23 cellular contexts compared by ENCODE assay signal in the genomic region with DNA sequence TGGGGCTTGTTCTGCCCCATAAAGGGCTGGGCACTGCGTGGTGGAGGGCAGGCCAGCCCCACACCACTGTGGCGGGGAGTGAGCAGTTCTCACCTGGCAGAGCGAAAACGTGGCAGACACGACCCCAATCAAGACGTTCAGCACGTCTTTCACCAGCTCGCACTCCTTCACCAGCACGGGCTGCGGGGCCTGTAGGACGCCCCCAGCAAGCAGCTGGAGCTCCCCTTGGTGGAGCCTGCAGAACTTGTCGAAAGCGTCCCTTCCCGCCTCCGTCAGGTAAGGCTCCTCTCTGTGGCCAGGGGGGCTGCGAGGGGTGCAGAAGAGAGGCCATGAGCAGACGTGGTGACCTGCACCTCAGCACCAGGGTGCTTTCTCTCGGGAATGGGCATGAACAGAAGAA. TPM values are rescaled to one million over a fixed set of nuclear protein-coding genes. Genes with fewer than 3 reads are reported as not detected.
DNase-seq lines count a peak whose midpoint lies in the region; ATAC-seq, FAIRE-seq and TF ChIP-seq lines count a peak whose summit lies in the region.
"Had no signal": no experiment of that assay in that cellular context is flagged by ENCODE, and none has a peak within 500 bp of the region (broad histone marks: within the 10 kb centered on the region; RNA-seq: fewer than 3 reads in every experiment).

No MANE protein-coding gene starts in this region.

- BruUV-seq in IMR-90 (replicated peaks; lab: Mats Ljungman, UMichigan): no TSS peak

- peaks cover 49% of the 10 kb centered on the region for H3K36me3 ChIP-seq in left ventricle myocardium inferior
- H3K36me3 ChIP-seq in heart right ventricle: peaks cover 0 to 81% (median 5%) of the 10 kb centered on the region in 9 donors
- peaks cover 38% of the 10 kb centered on the region for H3K36me3 ChIP-seq in IMR-90 (ENCODE audit: control insufficient read depth, insufficient read depth, low read length)
- H3K36me3 ChIP-seq in kidney (ENCODE audit: control insufficient read depth in 1 of 2, insufficient read depth in 2 of 2, low read length in 2 of 2): peaks cover 5 to 8% of the 10 kb centered on the region in 2 donors
- peaks cover 62% of the 10 kb centered on the region for H3K36me3 ChIP-seq in lower lobe of right lung

- POLR2A ChIA-PET in IMR-90 (lab: Charles Lee; ENCODE audit: unreplicated experiment): no interaction called here

- H3K27ac Mint-ChIP-seq in type B pancreatic cell: no peak overlapping the region
- H3K27ac Mint-ChIP-seq: CD8-positive, alpha-beta T cell; HFFc6 had no signal

- 89 to 91% methylated on average over 18 of the region's 18 CpGs for whole genome bisulfite sequencing in heart right ventricle, 2 donors
- WGBS in IMR-90 (ENCODE audit: extremely low coverage in 2 of 2, insufficient read length in 1 of 2), 2 experiments: 96% methylated on average over 11 of the region's 18 CpGs; no CpG with 5 or more reads in 1 of the 2 experiments

- no peak overlapping the region for H2BK5ac ChIP-seq in IMR-90 (ENCODE audit: low read depth, low read length, poor library complexity, severe bottlenecking)

- TF ChIP-seq RAD21 in IMR-90 (IDR thresholded peaks at IDR 0.05; ENCODE audit: low read length): no peak

- H3K23ac ChIP-seq in IMR-90 (ENCODE audit: low read depth, low read length): no peak overlapping the region

- H2AK9ac ChIP-seq in IMR-90 (replicated peaks; ENCODE audit: low read depth, low read length, poor library complexity): peak overlapping the region; percentile 65

- H4K20me1 ChIP-seq in IMR-90 (ENCODE audit: insufficient read depth, low read length): peaks cover 34% of the 10 kb centered on the region

- H3K9me3 Mint-ChIP-seq in type B pancreatic cell: no peaks in the 10 kb centered on the region
- H3K9me3 Mint-ChIP-seq: CD4-positive, CD25-positive, alpha-beta regulatory T cell; CD8-positive, alpha-beta T cell; HFFc6 had no signal

- no peaks in the 10 kb centered on the region for H3K4me1 Mint-ChIP-seq in type B pancreatic cell (ENCODE audit: unreplicated experiment)

- H3K9ac ChIP-seq in IMR-90 (ENCODE audit: low read depth, low read length) (no peak overlapping the region), kidney (ENCODE audit: low read length in 2 of 2) (no peak overlapping the region)

- no peak for TF ChIP-seq POLR2A in IMR-90 (IDR thresholded peaks at IDR 0.05; ENCODE audit: low read depth, low read length)

- no peak overlapping the region for H4K91ac ChIP-seq in IMR-90 (ENCODE audit: insufficient read depth, low read depth, low read length)

- no peak overlapping the region for H4K5ac ChIP-seq in IMR-90 (ENCODE audit: low read depth, low read length)

- H2BK20ac ChIP-seq in IMR-90 (ENCODE audit: low read depth, low read length): no peak overlapping the region

- no peak overlapping the region for H4K8ac ChIP-seq in IMR-90 (ENCODE audit: low read depth in 2 of 2, low read length in 2 of 2)

- H3K4me1 ChIP-seq in left ventricle myocardium inferior (no peaks in the 10 kb centered on the region), heart right ventricle (no peaks in the 10 kb centered on the region), IMR-90 (ENCODE audit: control insufficient read depth, insufficient read depth, low read length) (no peaks in the 10 kb centered on the region), kidney (ENCODE audit: control insufficient read depth in 1 of 2, insufficient read depth in 1 of 2, low read depth in 1 of 2, low read length in 2 of 2) (no peaks in the 10 kb centered on the region), lower lobe of right lung (no peaks in the 10 kb centered on the region)
- H3K4me1 ChIP-seq: A549, Caco-2, HAP-1 had no signal

- H3K56ac ChIP-seq in IMR-90 (ENCODE audit: extremely low read depth, insufficient read depth, low read length): no peak overlapping the region

- no peaks in the 10 kb centered on the region for H3K27me3 ChIP-seq in left ventricle myocardium inferior (ENCODE audit: low read depth)
- H3K27me3 ChIP-seq in heart right ventricle: no peaks in the 10 kb centered on the region
- H3K27me3 ChIP-seq in IMR-90 (ENCODE audit: control insufficient read depth, insufficient read depth, low read length): no peaks in the 10 kb centered on the region
- no peaks in the 10 kb centered on the region for H3K27me3 ChIP-seq in lower lobe of right lung (ENCODE audit: low read depth)

- H3K9me3 ChIP-seq in left ventricle myocardium inferior (replicated peaks) (no peaks in the 10 kb centered on the region), heart right ventricle (no peaks in the 10 kb centered on the region), IMR-90 (ENCODE audit: control insufficient read depth, insufficient read depth, low read length) (no peaks in the 10 kb centered on the region), kidney (ENCODE audit: control insufficient read depth in 1 of 2, low read length in 2 of 2) (no peaks in the 10 kb centered on the region), lower lobe of right lung (no peaks in the 10 kb centered on the region)
- H3K9me3 ChIP-seq: A549, Caco-2, HAP-1 had no signal

- ATAC-seq in heart right ventricle: no peak
- no peak for ATAC-seq in IMR-90 (ENCODE audit: low read depth)
- ATAC-seq in lower lobe of right lung: no peak
- ATAC-seq: A549; CD8-positive, alpha-beta T cell had no signal

- DNase-seq in left ventricle myocardium inferior (peak; percentile 11), heart right ventricle (no peak), IMR-90 (no peak), kidney (peak; percentile 71), type B pancreatic cell (ENCODE audit: extremely low spot score, unreplicated experiment) (peak; percentile 63), lower lobe of right lung (no peak), mucosa of gallbladder (ENCODE audit: low spot score) (no peak), AG20443 (ENCODE audit: low spot score) (no peak)
- DNase-seq: 8988T; ACHN; Caco-2; CD4-positive, CD25-positive, alpha-beta regulatory T cell; DMS153; DND-41; GOT3; HFFc6 had no signal

- intact Hi-C loops in left ventricle myocardium inferior (cut with micrococcal nuclease): no loop called here
- intact Hi-C loops in heart right ventricle (cut with DNase I): no loop called here
- intact Hi-C loops in IMR-90 (cut with micrococcal nuclease): no loop called here
- intact Hi-C loops in kidney (cut with DNase I): no loop called here
- intact Hi-C loops in lower lobe of right lung (cut with DNase I): no loop called here

- H3K79me1 ChIP-seq in IMR-90 (ENCODE audit: low read depth in 1 of 2, low read length in 2 of 2): peaks cover 9 to 52% of the 10 kb centered on the region in 2 experiments

- H2AFZ ChIP-seq in IMR-90 (replicated peaks; ENCODE audit: low read length, poor library complexity): no peak overlapping the region

- in situ Hi-C loops in IMR-90 (cut with MboI; ENCODE audit: low sequenced_read_pairs): no loop called here

- no peak for TF ChIP-seq CTCF in left ventricle myocardium inferior (IDR thresholded peaks at IDR 0.05; ENCODE audit: borderline replicate concordance)
- TF ChIP-seq CTCF in heart right ventricle (IDR thresholded peaks at IDR 0.05): no peak
- TF ChIP-seq CTCF in IMR-90 (conservative IDR thresholded peaks at IDR 0.05; ENCODE audit: low read depth, low read length): no peak
- TF ChIP-seq CTCF in kidney (IDR thresholded peaks at IDR 0.05; ENCODE audit: borderline replicate concordance, extremely low read depth, insufficient read depth): no peak
- TF ChIP-seq CTCF in type B pancreatic cell (conservative IDR thresholded peaks at IDR 0.05): no peak
- no peak for TF ChIP-seq CTCF in lower lobe of right lung (IDR thresholded peaks at IDR 0.05)

- no peak for FAIRE-seq in kidney (lab: Jason Lieb, UNC)
- FAIRE-seq: A549, G401.6, GM12892, H54 had no signal

- no peak overlapping the region for H3K14ac ChIP-seq in IMR-90 (replicated peaks; ENCODE audit: low read depth, low read length)

- H3K27ac ChIP-seq in left ventricle myocardium inferior (replicated peaks): no peak overlapping the region
- H3K27ac ChIP-seq in heart right ventricle: no peak overlapping the region
- no peak overlapping the region for H3K27ac ChIP-seq in IMR-90 (ENCODE audit: insufficient read depth, low read length)
- H3K27ac ChIP-seq in kidney (ENCODE audit: low read depth in 2 of 2, low read length in 2 of 2): no peak overlapping the region
- no peak overlapping the region for H3K27ac ChIP-seq in lower lobe of right lung
- H3K27ac ChIP-seq: A549, C4-2B had no signal

- H2BK120ac ChIP-seq in IMR-90 (ENCODE audit: low read depth, low read length): no peak overlapping the region

- H3K27me3 Mint-ChIP-seq in type B pancreatic cell: no peaks in the 10 kb centered on the region
- H3K27me3 Mint-ChIP-seq: CD4-positive, CD25-positive, alpha-beta regulatory T cell had no signal

- H2BK15ac ChIP-seq in IMR-90 (ENCODE audit: low read depth, low read length): no peak overlapping the region

- H3K4me3 ChIP-seq in left ventricle myocardium inferior: no peak overlapping the region
- H3K4me3 ChIP-seq in heart right ventricle: no peak overlapping the region
- H3K4me3 ChIP-seq in IMR-90 (ENCODE audit: insufficient read depth, low read depth, low read length): no peak overlapping the region
- no peak overlapping the region for H3K4me3 ChIP-seq in kidney (ENCODE audit: low read length in 2 of 2)
- H3K4me3 ChIP-seq in lower lobe of right lung: no peak overlapping the region
- H3K4me3 ChIP-seq: A549, HAP-1 had no signal

- H3K18ac ChIP-seq in IMR-90 (ENCODE audit: low read depth, low read length): no peak overlapping the region

- CTCF ChIA-PET in IMR-90 (lab: Yijun Ruan, JAX): no interaction called here

- peaks cover 4% of the 10 kb centered on the region for H3K36me3 Mint-ChIP-seq in type B pancreatic cell

- no peak overlapping the region for H3K4me3 Mint-ChIP-seq in type B pancreatic cell
- H3K4me3 Mint-ChIP-seq: CD4-positive, CD25-positive, alpha-beta regulatory T cell; CD8-positive, alpha-beta T cell; HFFc6 had no signal

- H3K4ac ChIP-seq in IMR-90 (ENCODE audit: low read depth, low read length): no peak overlapping the region

- H2AK5ac ChIP-seq in IMR-90 (ENCODE audit: low read depth, low read length): no peak overlapping the region

- no peak overlapping the region for H3K4me2 ChIP-seq in IMR-90 (ENCODE audit: low read depth, low read length)
- H3K4me2 ChIP-seq: A549 had no signal

- H3K9me1 ChIP-seq in IMR-90 (ENCODE audit: insufficient read depth, low read length): peaks cover 14% of the 10 kb centered on the region

- dilution Hi-C loops in IMR-90 (cut with HindIII; ENCODE audit: low sequenced_read_pairs, unreplicated experiment): no loop called here

RNA-seq across cellular contexts. Expression of a gene that starts 11.6 kb away (rescaled TPM):
- total RNA-seq in left ventricle myocardium inferior (18.3 TPM), heart right ventricle (10 to 100 TPM; 15.5 to 23.3 (median 18.5) TPM), IMR-90 (2012; rRNA removed) (10.0 and 10.8 TPM in 2 replicates), kidney (52.0 TPM), type B pancreatic cell (ENCODE audit: low replicate concordance) (43.0 and 51.4 TPM in 2 replicates), lower lobe of right lung (48.5 TPM), mucosa of gallbladder (64.4 TPM)
- polyA plus RNA-seq in heart right ventricle (10 to 100 TPM; 14.2 to 40.7 TPM), IMR-90 (2012; rRNA removed) (28.6 and 30.9 TPM in 2 replicates), kidney (ENCODE audit: insufficient read depth, low read depth, low replicate concordance) (19.2 TPM)
- 7.5 and 13.6 TPM in 2 replicates for polyA plus RNA-seq in IMR-90 (2012; cell fraction: cytosol; rRNA removed)
- 185 and 466 TPM in 2 replicates for polyA plus RNA-seq in IMR-90 (2012; cell fraction: nucleus; rRNA removed; ENCODE audit: low replicate concordance)

RNA-seq across cellular contexts. Expression of a gene that starts 17.8 kb away (rescaled TPM):
- total RNA-seq in left ventricle myocardium inferior (13.6 TPM), heart right ventricle (10 to 100 TPM in 6 of 10 donors, 1 to 10 TPM in 4; 7.1 to 16.7 (median 10.3) TPM), IMR-90 (2012; rRNA removed) (3.6 and 3.9 TPM in 2 replicates), kidney (43.8 TPM), type B pancreatic cell (ENCODE audit: low replicate concordance) (29.5 and 37.1 TPM in 2 replicates), lower lobe of right lung (47.9 TPM), mucosa of gallbladder (100 TPM)
- polyA plus RNA-seq in heart right ventricle (10 to 100 TPM in 1 of 2 donors, 1 to 10 TPM in 1; 7.9 to 20.3 TPM), IMR-90 (2012; rRNA removed) (35.2 and 35.7 TPM in 2 replicates), kidney (ENCODE audit: insufficient read depth, low read depth, low replicate concordance) (20.4 TPM)
- polyA plus RNA-seq in IMR-90 (2012; cell fraction: cytosol; rRNA removed): 18.7 and 22.6 TPM in 2 replicates
- 264 and 926 TPM in 2 replicates for polyA plus RNA-seq in IMR-90 (2012; cell fraction: nucleus; rRNA removed; ENCODE audit: low replicate concordance)

RNA-seq across cellular contexts. Expression of a gene that starts 28.3 kb away (rescaled TPM):
- total RNA-seq in left ventricle myocardium inferior: 17.2 TPM
- 10 to 100 TPM; 10.6 to 21.9 (median 16.1) TPM for total RNA-seq in heart right ventricle
- polyA plus RNA-seq in heart right ventricle: 10 to 100 TPM; 14.8 to 23.0 TPM
- total RNA-seq in IMR-90 (2012; rRNA removed): 35.6 and 41.0 TPM in 2 replicates
- 56.3 and 59.9 TPM in 2 replicates for polyA plus RNA-seq in IMR-90 (2012; rRNA removed)
- polyA plus RNA-seq in IMR-90 (2012; cell fraction: cytosol; rRNA removed): 42.8 and 49.5 TPM in 2 replicates
- 269 and 452 TPM in 2 replicates for polyA plus RNA-seq in IMR-90 (2012; cell fraction: nucleus; rRNA removed; ENCODE audit: low replicate concordance)
- 15.9 TPM for total RNA-seq in kidney
- polyA plus RNA-seq in kidney (ENCODE audit: insufficient read depth, low read depth, low replicate concordance): 13.4 TPM
- total RNA-seq in type B pancreatic cell (ENCODE audit: low replicate concordance): 11.4 and 31.3 TPM in 2 replicates
- total RNA-seq in lower lobe of right lung: 11.9 TPM
- total RNA-seq in mucosa of gallbladder: 23.2 TPM

RNA-seq across cellular contexts. Expression of a gene that starts 32.4 kb away (rescaled TPM):
- 15.0 TPM for total RNA-seq in left ventricle myocardium inferior
- 10 to 100 TPM in 9 of 10 donors, 1 to 10 TPM in 1; 9.6 to 24.6 (median 11.9) TPM for total RNA-seq in heart right ventricle
- 10 to 100 TPM; 22.6 to 29.8 TPM for polyA plus RNA-seq in heart right ventricle
- total RNA-seq in IMR-90 (2012; rRNA removed): 10.3 and 10.4 TPM in 2 replicates
- 21.4 and 22.9 TPM in 2 replicates for polyA plus RNA-seq in IMR-90 (2012; rRNA removed)
- polyA plus RNA-seq in IMR-90 (2012; cell fraction: cytosol; rRNA removed): 16.7 and 25.0 TPM in 2 replicates
- polyA plus RNA-seq in IMR-90 (2012; cell fraction: nucleus; rRNA removed; ENCODE audit: low replicate concordance): 94.1 and 274 TPM in 2 replicates
- 19.7 TPM for total RNA-seq in kidney
- polyA plus RNA-seq in kidney (ENCODE audit: insufficient read depth, low read depth, low replicate concordance): 42.8 TPM
- total RNA-seq in type B pancreatic cell (ENCODE audit: low replicate concordance): 23.8 and 28.5 TPM in 2 replicates
- 18.7 TPM for total RNA-seq in lower lobe of right lung
- 37.0 TPM for total RNA-seq in mucosa of gallbladder

RNA-seq across cellular contexts. Expression of a gene that starts 37.0 kb away (rescaled TPM):
- 7.8 TPM for total RNA-seq in left ventricle myocardium inferior
- 10 to 100 TPM in 2 of 10 donors, 1 to 10 TPM in 8; 4.3 to 11.3 (median 7.1) TPM for total RNA-seq in heart right ventricle
- polyA plus RNA-seq in heart right ventricle: 10 to 100 TPM; 11.6 to 18.0 TPM
- 7.5 and 8.1 TPM in 2 replicates for total RNA-seq in IMR-90 (2012; rRNA removed)
- 14.4 and 16.6 TPM in 2 replicates for polyA plus RNA-seq in IMR-90 (2012; rRNA removed)
- polyA plus RNA-seq in IMR-90 (2012; cell fraction: cytosol; rRNA removed): 11.1 and 14.2 TPM in 2 replicates
- polyA plus RNA-seq in IMR-90 (2012; cell fraction: nucleus; rRNA removed; ENCODE audit: low replicate concordance): 42.0 and 90.5 TPM in 2 replicates
- 18.3 TPM for total RNA-seq in kidney
- 11.4 TPM for polyA plus RNA-seq in kidney (ENCODE audit: insufficient read depth, low read depth, low replicate concordance)
- total RNA-seq in type B pancreatic cell (ENCODE audit: low replicate concordance): 4.0 and 7.4 TPM in 2 replicates
- 13.1 TPM for total RNA-seq in lower lobe of right lung
- total RNA-seq in mucosa of gallbladder: 16.7 TPM

Comparison
In these comparisons a context has a peak if more than half of its experiments do, and no peak if none do; other contexts are left out.
1. DNase-seq: peak in left ventricle myocardium inferior (single experiment), kidney (single experiment) and type B pancreatic cell (single experiment); none in heart right ventricle (0 of 2), IMR-90 (single experiment), lower lobe of right lung (single experiment), mucosa of gallbladder (single experiment) and AG20443 (single experiment).